In genomic region chr20:36461600-36462439, GRCh38 we compare ENCODE assay signal across 8 cellular contexts.
DNase-seq lines count a peak whose midpoint lies in the region; ATAC-seq, FAIRE-seq and TF ChIP-seq lines count a peak whose summit lies in the region.

No MANE protein-coding gene starts in this region.

- peak overlapping the region; percentile 58 to 87 (median 74) for H3K4me3 ChIP-seq in esophagus squamous epithelium
- H3K4me3 ChIP-seq in muscle layer of duodenum (ENCODE audit: low read depth in 1 of 2, low read length in 2 of 2): peak overlapping the region; percentile 79 to 95

- no peaks in the 10 kb centered on the region for H3K27me3 Mint-ChIP-seq in activated T-cell treated with anti-CD3 and anti-CD28 coated beads, Interleukin-2, amount 50 U/mL, for 24 hours

- no peaks in the 10 kb centered on the region for H3K9me3 Mint-ChIP-seq in activated T-cell treated with anti-CD3 and anti-CD28 coated beads, Interleukin-2, amount 50 U/mL, for 24 hours

- H3K4me3 Mint-ChIP-seq in activated T-cell treated with anti-CD3 and anti-CD28 coated beads, Interleukin-2, amount 50 U/mL, for 24 hours: peak overlapping the region; percentile 85

- DNase-seq in D341Med (ENCODE audit: low spot score) (peak; percentile 72), NCI-H146 (lab: John Stamatoyannopoulos, UW) (peak; percentile 77), esophagus squamous epithelium (lab: John Stamatoyannopoulos, UW) (no peak), urothelium cell line (ENCODE audit: low spot score) (peak; percentile 72), cerebellum (ENCODE audit: low spot score) (no peak)
- peak; percentile 65 for DNase-seq in activated T-cell treated with anti-CD3 and anti-CD28 coated beads, Interleukin-2, amount 50 U/mL, for 24 hours

- H3K4me1 Mint-ChIP-seq in activated T-cell treated with anti-CD3 and anti-CD28 coated beads, Interleukin-2, amount 50 U/mL, for 24 hours (ENCODE audit: low read depth): peaks cover 57% of the 10 kb centered on the region

- no peak for TF ChIP-seq POLR2A in esophagus squamous epithelium (IDR thresholded peaks at IDR 0.05)

- H3K36me3 ChIP-seq in esophagus squamous epithelium: no peaks in the 10 kb centered on the region
- peaks cover 0 to 13% of the 10 kb centered on the region in 2 donors for H3K36me3 ChIP-seq in muscle layer of duodenum (ENCODE audit: control insufficient read depth in 1 of 2, insufficient read depth in 2 of 2, low read length in 2 of 2)

- intact Hi-C loops in esophagus squamous epithelium (cut with DNase I): loop anchor here (10.0 kb wide), 1 partner anchor 83 kb away; the partner anchor contains the start of gene MYL9

- peak; percentile 4 for ATAC-seq in GM21717 (IDR thresholded peaks at IDR 0.05; ENCODE audit: unreplicated experiment)

- H3K4me1 ChIP-seq in esophagus squamous epithelium (peaks cover 47 to 60% (median 51%) of the 10 kb centered on the region in 3 donors), muscle layer of duodenum (ENCODE audit: control insufficient read depth in 1 of 2, insufficient read depth in 2 of 2, low read length in 2 of 2) (peaks cover 20 to 42% of the 10 kb centered on the region in 2 donors)

- H3K27me3 ChIP-seq in esophagus squamous epithelium (no peaks in the 10 kb centered on the region), muscle layer of duodenum (ENCODE audit: low read depth, low read length) (no peaks in the 10 kb centered on the region)

- no peak for FAIRE-seq in urothelium cell line (lab: Jason Lieb, UNC)

- peak overlapping the region; percentile 84 for H3K27ac Mint-ChIP-seq in activated T-cell treated with anti-CD3 and anti-CD28 coated beads, Interleukin-2, amount 50 U/mL, for 24 hours

- H3K36me3 Mint-ChIP-seq in activated T-cell treated with anti-CD3 and anti-CD28 coated beads, Interleukin-2, amount 50 U/mL, for 24 hours (ENCODE audit: low read depth): peaks cover 2% of the 10 kb centered on the region

- H3K9me3 ChIP-seq in esophagus squamous epithelium: no peaks in the 10 kb centered on the region
- no peaks in the 10 kb centered on the region for H3K9me3 ChIP-seq in muscle layer of duodenum (ENCODE audit: control insufficient read depth in 1 of 2, low read length in 2 of 2)

- TF ChIP-seq CTCF in esophagus squamous epithelium (IDR thresholded peaks at IDR 0.05): no peak

- WGBS in esophagus squamous epithelium, 2 donors: 2 to 3% methylated on average over 15 to 21 of the region's 58 CpGs

- H3K27ac ChIP-seq in esophagus squamous epithelium (peak overlapping the region; percentile 94 to 99 (median 95)), muscle layer of duodenum (ENCODE audit: low read length) (peak overlapping the region; percentile 97)

Comparison
In these comparisons a context has a peak if more than half of its experiments do, and no peak if none do; other contexts are left out.
1. DNase-seq: peak in D341Med (single experiment), NCI-H146 (single experiment), activated T-cell treated with anti-CD3 and anti-CD28 coated beads, Interleukin-2, amount 50 U/mL, for 24 hours (single experiment) and urothelium cell line (single experiment); none in esophagus squamous epithelium (single experiment) and cerebellum (single experiment).